18 cellular contexts compared by ENCODE assay signal in genomic region chr16:50285406-50286003, GRCh38. TPM values are rescaled to one million over a fixed set of nuclear protein-coding genes. Genes with fewer than 3 reads are reported as not detected.
DNase-seq lines count a peak whose midpoint lies in the region; ATAC-seq and TF ChIP-seq lines count a peak whose summit lies in the region.
"Had no signal": no experiment of that assay in that cellular context is flagged by ENCODE, and none has a peak within 500 bp of the region (broad histone marks: within the 10 kb centered on the region; RNA-seq: fewer than 3 reads in every experiment).

No MANE protein-coding gene starts in this region.

- intact Hi-C loops in A673 (cut with micrococcal nuclease; ENCODE audit: unreplicated experiment): no loop called here

- CTCF ChIA-PET in A673 (lab: Charles Lee): no interaction called here

- H3K27me3 Mint-ChIP-seq in immature natural killer cell (ENCODE audit: low read depth in 3 of 3): peaks cover 0 to 7% (median 3%) of the 10 kb centered on the region in 3 donors
- H3K27me3 Mint-ChIP-seq: stimulated activated naive CD8-positive, alpha-beta T cell treated with anti-CD3 and anti-CD28 coated beads, Interleukin-15, Interleukin-2, amounts not matched to agents 100 ng/mL and 50 ng/mL, for 24 hours had no signal

- peaks cover 13% of the 10 kb centered on the region for H4K20me1 ChIP-seq in Loucy (ENCODE audit: insufficient read depth, low read length, poor library complexity, severe bottlenecking)

- TF ChIP-seq CTCF in A673 (conservative IDR thresholded peaks at IDR 0.05; ENCODE audit: low read depth, low read length): no peak
- no peak for TF ChIP-seq CTCF in Loucy (conservative IDR thresholded peaks at IDR 0.05; ENCODE audit: low read length)

- H3K4me2 ChIP-seq in Loucy (ENCODE audit: low read depth, low read length, poor library complexity, severe bottlenecking): peak overlapping the region; percentile 84

- H3K4me3 Mint-ChIP-seq in immature natural killer cell: peak overlapping the region; percentile 27 to 93 (median 87)

- H3K27me3 ChIP-seq in A673 (replicated peaks; ENCODE audit: insufficient read depth, low read depth, low read length, poor library complexity) (no peaks in the 10 kb centered on the region), Loucy (ENCODE audit: insufficient read depth, low read length, poor library complexity, severe bottlenecking) (no peaks in the 10 kb centered on the region)
- H3K27me3 ChIP-seq: BE2C, SJCRH30, transverse colon had no signal

- peaks cover 96 to 97% of the 10 kb centered on the region in 2 donors for H3K4me1 Mint-ChIP-seq in immature natural killer cell

- no peak overlapping the region for H3K4me3 ChIP-seq in A673 (ENCODE audit: low read depth, low read length, poor library complexity, severe bottlenecking)
- no peak overlapping the region for H3K4me3 ChIP-seq in Loucy (ENCODE audit: low read length, poor library complexity, severe bottlenecking)
- H3K4me3 ChIP-seq: SJCRH30, transverse colon had no signal

- no peak for ATAC-seq in GM18873 (IDR thresholded peaks at IDR 0.05; ENCODE audit: low FRiP score, unreplicated experiment)
- ATAC-seq: PC-3, sciatic nerve had no signal

- peak overlapping the region; percentile 72 to 99 (median 97) for H3K27ac Mint-ChIP-seq in immature natural killer cell

- H3K36me3 ChIP-seq in A673 (ENCODE audit: insufficient read depth, low read length, poor library complexity, severe bottlenecking): no peaks in the 10 kb centered on the region
- H3K36me3 ChIP-seq in Loucy (ENCODE audit: insufficient read depth, low read length): peaks cover 30% of the 10 kb centered on the region; the same call in 1 of the 2 replicates
- H3K36me3 ChIP-seq: BE2C, transverse colon had no signal

- peaks cover 4 to 22% (median 4%) of the 10 kb centered on the region in 3 donors for H3K36me3 Mint-ChIP-seq in immature natural killer cell

- no peak overlapping the region for H3K9ac ChIP-seq in Loucy (ENCODE audit: low read depth, low read length, poor library complexity, severe bottlenecking)

- POLR2A ChIA-PET in A673 (lab: Charles Lee; ENCODE audit: low non-redundant PET): no interaction called here

- no peak overlapping the region for H2AFZ ChIP-seq in Loucy (ENCODE audit: low read length)

- no TSS peak for BruUV-seq in A673 (replicated peaks; lab: Mats Ljungman, UMichigan)

- DNase-seq in A673 (ENCODE audit: low spot score): peak; percentile 38
- peak; percentile 18 for DNase-seq in AG08395 (ENCODE audit: low spot score)
- DNase-seq in immature natural killer cell: no peak
- DNase-seq in foreskin melanocyte: no peak
- DNase-seq in stimulated activated naive CD4-positive, alpha-beta T cell (lab: John Stamatoyannopoulos, UW): no peak
- DNase-seq: activated effector memory CD4-positive, alpha-beta T cell treated with anti-CD3 and anti-CD28 coated beads, Interleukin-2, amount 50 U/mL, for 16 hours; BE2C; H7; head of caudate nucleus; NCI-H82; PC-3; SJCRH30; T-helper 2 cell; transverse colon had no signal

- no peak overlapping the region for H3K27ac ChIP-seq in A673 (ENCODE audit: low read depth, low read length, poor library complexity, severe bottlenecking)
- H3K27ac ChIP-seq: SJCRH30, transverse colon had no signal

- H3F3A ChIP-seq in Loucy (ENCODE audit: low read depth): no peaks in the 10 kb centered on the region

- no peaks in the 10 kb centered on the region for H3K9me3 Mint-ChIP-seq in immature natural killer cell
- H3K9me3 Mint-ChIP-seq: stimulated activated naive CD8-positive, alpha-beta T cell treated with anti-CD3 and anti-CD28 coated beads, Interleukin-15, Interleukin-2, amounts not matched to agents 100 ng/mL and 50 ng/mL, for 24 hours had no signal

- H3K9me3 ChIP-seq in A673 (ENCODE audit: low read depth, low read length, poor library complexity, severe bottlenecking): no peaks in the 10 kb centered on the region
- H3K9me3 ChIP-seq in Loucy (ENCODE audit: insufficient read depth, low read depth, low read length): no peaks in the 10 kb centered on the region
- H3K9me3 ChIP-seq: BE2C, SJCRH30, transverse colon had no signal

- peaks cover 90% of the 10 kb centered on the region for H3K79me2 ChIP-seq in Loucy (ENCODE audit: insufficient read depth, low read length)

- no peaks in the 10 kb centered on the region for H3K4me1 ChIP-seq in A673 (ENCODE audit: insufficient read depth, low read length, poor library complexity, severe bottlenecking)
- H3K4me1 ChIP-seq in Loucy (ENCODE audit: insufficient read depth, low read length, poor library complexity, severe bottlenecking): peaks cover 53% of the 10 kb centered on the region
- H3K4me1 ChIP-seq: SJCRH30 had no signal

- no peaks in the 10 kb centered on the region for H3K9me2 ChIP-seq in Loucy (replicated peaks; ENCODE audit: low read depth, low read length)

RNA-seq across cellular contexts. Expression of gene ADCY7, which starts 19.2 kb away (rescaled TPM):
- 5.4 and 5.5 TPM in 2 replicates for total RNA-seq in A673 (2021)
- 100 to 1,000 TPM in 2 of 3 donors, 10 to 100 TPM in 1; 97.6 to 209 (median 108) TPM for polyA plus RNA-seq in immature natural killer cell

Comparison
In these comparisons a context has a peak if more than half of its experiments do, and no peak if none do; other contexts are left out.
1. DNase-seq: peak in A673 (single experiment) and AG08395 (single experiment); none in immature natural killer cell (0 of 3), foreskin melanocyte (single experiment) and stimulated activated naive CD4-positive, alpha-beta T cell (0 of 6).